Comparison of ENCODE assay signal across 10 cellular contexts in the genomic region with DNA sequence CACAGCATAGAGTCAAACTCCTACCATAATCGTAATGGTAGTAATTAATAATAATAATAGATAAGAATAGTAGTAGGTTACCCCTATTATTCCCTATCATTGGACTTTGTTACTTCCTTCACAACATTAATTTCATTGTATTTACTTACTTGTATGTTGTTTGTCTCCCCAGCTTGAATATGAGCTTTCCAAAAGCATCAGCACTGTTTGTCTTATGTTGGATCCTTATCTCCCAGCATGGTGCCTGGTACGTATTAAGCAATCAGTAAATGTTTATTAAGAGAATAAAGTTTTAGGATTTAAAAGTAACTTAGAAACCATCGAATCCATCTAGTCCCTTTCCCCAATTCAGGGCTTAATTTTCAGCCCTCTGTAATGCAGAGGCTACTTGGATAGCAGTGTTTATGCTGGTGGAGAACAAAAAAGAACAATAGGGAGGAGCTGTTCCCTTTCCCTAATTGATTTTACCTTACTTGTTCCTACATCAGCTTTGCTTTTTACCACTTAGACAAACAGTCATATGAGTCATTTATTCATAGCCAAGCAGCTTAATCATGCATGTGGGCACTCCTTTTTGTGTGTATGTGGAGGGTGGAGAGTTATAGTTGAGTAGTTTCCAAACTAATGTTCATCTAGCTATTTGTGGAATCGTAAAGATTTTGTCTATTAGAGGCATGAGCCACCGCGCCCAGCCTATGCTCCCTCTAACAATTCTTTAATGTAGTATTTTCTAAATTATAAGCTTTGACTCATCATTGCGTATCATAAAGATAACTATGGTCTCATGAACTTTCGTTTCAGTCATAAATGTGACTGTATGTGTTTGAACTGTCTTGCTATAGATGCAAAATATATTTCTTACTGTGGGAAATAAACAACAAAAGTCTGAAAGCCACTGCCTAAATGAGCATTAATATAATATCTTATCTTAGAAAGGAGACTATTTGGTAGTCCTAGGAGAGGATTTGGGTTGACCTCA. TPM values are rescaled to one million over a fixed set of nuclear protein-coding genes. Genes with fewer than 3 reads are reported as not detected.
DNase-seq lines count a peak whose midpoint lies in the region; TF ChIP-seq lines count a peak whose summit lies in the region.
"Had no signal": no experiment of that assay in that cellular context is flagged by ENCODE, and none has a peak within 500 bp of the region (broad histone marks: within the 10 kb centered on the region; RNA-seq: fewer than 3 reads in every experiment).

No MANE protein-coding gene starts in this region.

- H3K9me2 ChIP-seq in GM23248 (ENCODE audit: insufficient read depth) (no peaks in the 10 kb centered on the region), PC-9 (ENCODE audit: insufficient read depth) (no peaks in the 10 kb centered on the region)

- H3K4me3 ChIP-seq in GM23248 = peak overlapping the region; percentile 41
- H3K4me3 ChIP-seq in PC-9 = peak overlapping the region; percentile 14; the same call in 1 of the 2 replicates
- H3K4me3 ChIP-seq in esophagus squamous epithelium = no peak overlapping the region
- H3K4me3 ChIP-seq in retinal pigment epithelial cell (ENCODE audit: low read length) = no peak overlapping the region
- no peak overlapping the region for H3K4me3 ChIP-seq in neural progenitor cell
- no peak overlapping the region for H3K4me3 ChIP-seq in vagina
- H3K4me3 ChIP-seq in right atrium auricular region = no peak overlapping the region

- H3K27me3 ChIP-seq in GM23248 (replicated peaks; ENCODE audit: insufficient read depth) (no peaks in the 10 kb centered on the region), PC-9 (ENCODE audit: insufficient read depth, low read depth) (no peaks in the 10 kb centered on the region), esophagus squamous epithelium (no peaks in the 10 kb centered on the region), neural progenitor cell (no peaks in the 10 kb centered on the region), vagina (no peaks in the 10 kb centered on the region), right atrium auricular region (no peaks in the 10 kb centered on the region)

- H3K9ac ChIP-seq in GM23248 = 0 out of 2 replicates have a peak overlapping the region, but pooled peaks have one; percentile 20
- no peak overlapping the region for H3K9ac ChIP-seq in neural progenitor cell

- H4K20me1 ChIP-seq in GM23248 (ENCODE audit: insufficient read depth) (no peaks in the 10 kb centered on the region), PC-9 (ENCODE audit: insufficient read depth) (no peaks in the 10 kb centered on the region), neural progenitor cell (ENCODE audit: low read depth) (no peaks in the 10 kb centered on the region)

- H2AFZ ChIP-seq in GM23248 (0 out of 2 replicates have a peak overlapping the region, but pooled peaks have one; percentile 19), PC-9 (no peak overlapping the region), neural progenitor cell (replicated peaks) (no peak overlapping the region)

- no peak overlapping the region for H3K27ac Mint-ChIP-seq in neural progenitor cell
- H3K27ac Mint-ChIP-seq: activated T-cell treated with anti-CD3 and anti-CD28 coated beads, Interleukin-2, amount 50 U/mL, for 72 hours had no signal

- H3K79me2 ChIP-seq in GM23248 (ENCODE audit: insufficient read depth) (no peaks in the 10 kb centered on the region), PC-9 (ENCODE audit: low read depth) (no peaks in the 10 kb centered on the region), neural progenitor cell (ENCODE audit: low read depth) (no peaks in the 10 kb centered on the region)

- H3K4me2 ChIP-seq in GM23248 (ENCODE audit: unreplicated experiment) (peak overlapping the region; percentile 60), PC-9 (peak overlapping the region; percentile 69), neural progenitor cell (no peak overlapping the region)

- no peaks in the 10 kb centered on the region for H3K27me3 Mint-ChIP-seq in neural progenitor cell (ENCODE audit: insufficient read depth, low read depth)

- CTCF ChIA-PET in PC-9 (lab: Charles Lee) = interaction anchor here (0.6 kb wide), 2 partner anchors 13 to 330 kb away, joined by 3 to 11 read pairs; no protein-coding TSS in a partner anchor

- peak; percentile 85 for DNase-seq in GM23248
- peak in 1 of 2 experiments; percentile 96 for DNase-seq in PC-9
- DNase-seq in esophagus squamous epithelium (lab: John Stamatoyannopoulos, UW) = no peak
- DNase-seq in retinal pigment epithelial cell (ENCODE audit: low read depth) = peak; percentile 62
- no peak for DNase-seq in neural progenitor cell (ENCODE audit: low spot score)
- DNase-seq in NCI-H1048 (lab: John Stamatoyannopoulos, UW) = no peak
- no peak for DNase-seq in vagina (ENCODE audit: extremely low spot score in 2 of 2)
- DNase-seq in right atrium auricular region (ENCODE audit: low spot score) = no peak
- DNase-seq: activated T-cell treated with anti-CD3 and anti-CD28 coated beads, Interleukin-2, amount 50 U/mL, for 72 hours; NCI-H510A treated with DMSO at 0.1 percent for 48 hours had no signal

- H3K27ac ChIP-seq in GM23248 = peak overlapping the region; percentile 66
- peak overlapping the region; percentile 63 for H3K27ac ChIP-seq in PC-9
- peak overlapping the region; percentile 11 to 78 (median 66) for H3K27ac ChIP-seq in esophagus squamous epithelium
- no peak overlapping the region for H3K27ac ChIP-seq in neural progenitor cell
- no peak overlapping the region for H3K27ac ChIP-seq in vagina
- no peak overlapping the region for H3K27ac ChIP-seq in right atrium auricular region

- intact Hi-C loops in PC-9 (cut with micrococcal nuclease; ENCODE audit: unreplicated experiment) = loop anchor here (1.0 kb wide), 1 partner anchor 14 kb away; no protein-coding TSS in a partner anchor
- intact Hi-C loops in esophagus squamous epithelium (cut with DNase I) = no loop called here
- intact Hi-C loops in vagina (cut with DNase I) = no loop called here

- peaks cover 3% of the 10 kb centered on the region for H3K36me3 Mint-ChIP-seq in neural progenitor cell

- BruUV-seq in PC-9 (replicated peaks; lab: Mats Ljungman, UMichigan) = no TSS peak

- H3F3A ChIP-seq in GM23248 (ENCODE audit: insufficient read depth) (peaks cover 21% of the 10 kb centered on the region), PC-9 (ENCODE audit: insufficient read depth, low read depth) (peaks cover 38% of the 10 kb centered on the region), neural progenitor cell (ENCODE audit: low read depth) (peaks cover 6% of the 10 kb centered on the region)

- TF ChIP-seq CTCF in PC-9 (conservative IDR thresholded peaks at IDR 0.05) (no peak), esophagus squamous epithelium (IDR thresholded peaks at IDR 0.05) (no peak), retinal pigment epithelial cell (conservative IDR thresholded peaks at IDR 0.05; ENCODE audit: low read depth, low read length) (no peak), neural progenitor cell (IDR thresholded peaks at IDR 0.05) (no peak), vagina (IDR thresholded peaks at IDR 0.05) (no peak), right atrium auricular region (IDR thresholded peaks at IDR 0.05) (no peak)

- no peaks in the 10 kb centered on the region for H3K4me1 Mint-ChIP-seq in neural progenitor cell

- in situ Hi-C loops in GM23248 (cut with MboI) = loop anchor here (25.0 kb wide), 1 partner anchor 513 kb away; no protein-coding TSS in a partner anchor

- WGBS in GM23248 (ENCODE audit: low coverage in 1 of 2, low lambda C conversion rate in 2 of 2, missing lambda C conversion rate in 2 of 2), 2 experiments = 67 to 74% methylated on average over 8 of the region's 8 CpGs
- 39% methylated on average over 8 of the region's 8 CpGs for WGBS in esophagus squamous epithelium, 2 donors

- H3K4me1 ChIP-seq in GM23248 (ENCODE audit: insufficient read depth) = peaks cover 27% of the 10 kb centered on the region
- H3K4me1 ChIP-seq in PC-9 (replicated peaks; ENCODE audit: insufficient read depth) = peaks cover 48% of the 10 kb centered on the region
- H3K4me1 ChIP-seq in esophagus squamous epithelium = peaks cover 0 to 49% (median 15%) of the 10 kb centered on the region in 3 donors
- peaks cover 23% of the 10 kb centered on the region for H3K4me1 ChIP-seq in neural progenitor cell
- peaks cover 5% of the 10 kb centered on the region for H3K4me1 ChIP-seq in vagina
- H3K4me1 ChIP-seq in right atrium auricular region = no peaks in the 10 kb centered on the region

- H3K4me3 Mint-ChIP-seq in neural progenitor cell = no peak overlapping the region
- H3K4me3 Mint-ChIP-seq: activated T-cell treated with anti-CD3 and anti-CD28 coated beads, Interleukin-2, amount 50 U/mL, for 72 hours had no signal

- H3K9me3 ChIP-seq in GM23248 (ENCODE audit: low read depth) = no peaks in the 10 kb centered on the region
- no peaks in the 10 kb centered on the region for H3K9me3 ChIP-seq in PC-9 (ENCODE audit: insufficient read depth, low read depth)
- H3K9me3 ChIP-seq in esophagus squamous epithelium = no peaks in the 10 kb centered on the region
- H3K9me3 ChIP-seq in neural progenitor cell (ENCODE audit: low read depth) = no peaks in the 10 kb centered on the region
- no peaks in the 10 kb centered on the region for H3K9me3 ChIP-seq in vagina
- H3K9me3 ChIP-seq in right atrium auricular region = no peaks in the 10 kb centered on the region

- TF ChIP-seq POLR2A in esophagus squamous epithelium (IDR thresholded peaks at IDR 0.05) (no peak), vagina (IDR thresholded peaks at IDR 0.05) (no peak)

- peaks cover 6% of the 10 kb centered on the region for H3K9me3 Mint-ChIP-seq in neural progenitor cell
- H3K9me3 Mint-ChIP-seq: activated T-cell treated with anti-CD3 and anti-CD28 coated beads, Interleukin-2, amount 50 U/mL, for 72 hours had no signal

- H3K36me3 ChIP-seq in GM23248 (ENCODE audit: low read depth) = no peaks in the 10 kb centered on the region
- H3K36me3 ChIP-seq in PC-9 (ENCODE audit: low read depth) = no peaks in the 10 kb centered on the region
- H3K36me3 ChIP-seq in esophagus squamous epithelium = no peaks in the 10 kb centered on the region
- H3K36me3 ChIP-seq in neural progenitor cell = no peaks in the 10 kb centered on the region
- H3K36me3 ChIP-seq in vagina = no peaks in the 10 kb centered on the region
- no peaks in the 10 kb centered on the region for H3K36me3 ChIP-seq in right atrium auricular region

- POLR2A ChIA-PET in PC-9 (lab: Charles Lee; ENCODE audit: unreplicated experiment) = interaction anchor here (0.6 to 0.8 kb wide), 3 partner anchors 11 to 128 kb away, joined by 4 to 7 read pairs (median 4); partner anchors contain the start of gene DR1

RNA-seq across cellular contexts. Expression of gene DR1, which starts 20.9 kb away (rescaled TPM):
- 49.2 and 68.8 TPM in 2 replicates for total RNA-seq in GM23248 (2014; rRNA removed; shearing (Covaris generic))
- 51.0 and 54.5 TPM in 2 replicates for polyA plus RNA-seq in GM23248 (2016; fragmentation: Nextera tagmentation; extraction: Ambion mirVana)
- total RNA-seq in PC-9 (2021) (33.6 and 37.8 TPM in 2 replicates), esophagus squamous epithelium (10 to 100 TPM; 22.1 to 44.9 (median 37.8) TPM), neural progenitor cell (ENCODE audit: low replicate concordance) (55.3 and 78.3 TPM in 2 replicates), vagina (20.6 TPM), right atrium auricular region (10 to 100 TPM; 19.3 to 28.9 TPM)

Comparison
In these comparisons a context has a peak if more than half of its experiments do, and no peak if none do; other contexts are left out.
1. DNase-seq: peak in GM23248 (single experiment) and retinal pigment epithelial cell (single experiment); none in esophagus squamous epithelium (single experiment), neural progenitor cell (single experiment), NCI-H1048 (single experiment), vagina (0 of 2) and right atrium auricular region (single experiment).
2. H3K27ac ChIP-seq: peak in GM23248 (single experiment), PC-9 (single experiment) and esophagus squamous epithelium (4 of 4); none in neural progenitor cell (single experiment), vagina (single experiment) and right atrium auricular region (0 of 2).
3. H3K4me3 ChIP-seq: peak in GM23248 (single experiment) and PC-9 (single experiment); none in esophagus squamous epithelium (0 of 4), retinal pigment epithelial cell (single experiment), neural progenitor cell (single experiment), vagina (0 of 2) and right atrium auricular region (0 of 2).